13 cellular contexts compared by ENCODE assay signal in the genomic region with DNA sequence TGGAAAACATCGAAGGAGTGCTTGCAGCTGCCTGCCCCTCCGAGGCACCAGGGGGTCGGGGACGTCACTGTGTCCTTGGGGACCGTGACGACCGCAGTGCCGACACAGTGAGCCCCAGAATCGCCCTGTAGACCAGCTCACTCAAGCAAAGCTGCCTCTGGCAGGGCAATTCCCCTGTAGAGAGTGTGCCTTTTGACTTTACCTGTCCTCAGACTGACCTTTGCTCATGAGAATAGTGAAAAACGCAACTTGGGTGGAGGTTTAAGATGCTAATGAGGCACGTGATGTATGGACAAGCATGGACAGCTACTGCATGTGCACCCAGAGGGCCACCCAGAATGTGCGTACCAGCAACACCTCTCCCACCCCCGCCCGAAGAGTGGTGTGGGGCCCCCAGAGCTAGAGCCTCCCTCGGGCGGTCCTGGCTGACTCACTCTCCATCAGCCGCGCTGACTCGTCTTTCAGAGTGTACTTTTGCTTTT.
DNase-seq lines count a peak whose midpoint lies in the region; ATAC-seq, FAIRE-seq and TF ChIP-seq lines count a peak whose summit lies in the region.
"Had no signal": no experiment of that assay in that cellular context is flagged by ENCODE, and none has a peak within 500 bp of the region (broad histone marks: within the 10 kb centered on the region; RNA-seq: fewer than 3 reads in every experiment).

No MANE protein-coding gene starts in this region.

- ATAC-seq in GM21360 (IDR thresholded peaks at IDR 0.05; ENCODE audit: unreplicated experiment): peak; percentile 77
- ATAC-seq in HG03439 (IDR thresholded peaks at IDR 0.05; ENCODE audit: unreplicated experiment): peak; percentile 84
- ATAC-seq in GM21381 (IDR thresholded peaks at IDR 0.05; ENCODE audit: unreplicated experiment): no peak

- H3K27ac Mint-ChIP-seq in T-helper 2 cell treated with Interferon-gamma antibody and Interleukin-4, amounts not matched to agents 5 μg/mL and 100 μg/mL, for 36 hours: no peak overlapping the region
- H3K27ac Mint-ChIP-seq: CD4-positive, alpha-beta T cell had no signal

- H3K36me3 Mint-ChIP-seq in T-helper 2 cell treated with Interferon-gamma antibody and Interleukin-4, amounts not matched to agents 5 μg/mL and 100 μg/mL, for 36 hours (ENCODE audit: low read depth): no peaks in the 10 kb centered on the region

- peak overlapping the region; percentile 78 for H3K27ac ChIP-seq in hepatocyte
- H3K27ac ChIP-seq: SK-N-MC had no signal

- H3K4me3 Mint-ChIP-seq in T-helper 2 cell treated with Interferon-gamma antibody and Interleukin-4, amounts not matched to agents 5 μg/mL and 100 μg/mL, for 36 hours: no peak overlapping the region
- H3K4me3 Mint-ChIP-seq: CD4-positive, alpha-beta T cell had no signal

- no peaks in the 10 kb centered on the region for H4K20me1 ChIP-seq in hepatocyte (ENCODE audit: insufficient read depth, poor library complexity, severe bottlenecking)

- no peaks in the 10 kb centered on the region for H3K9me3 Mint-ChIP-seq in T-helper 2 cell treated with Interferon-gamma antibody and Interleukin-4, amounts not matched to agents 5 μg/mL and 100 μg/mL, for 36 hours
- H3K9me3 Mint-ChIP-seq: CD4-positive, alpha-beta T cell had no signal

- H3K36me3 ChIP-seq in hepatocyte (replicated peaks; ENCODE audit: insufficient read depth, low read depth): no peaks in the 10 kb centered on the region

- H3K4me3 ChIP-seq in GM12865 (ENCODE audit: low read depth, low read length) (peak overlapping the region; percentile 39), hepatocyte (no peak overlapping the region)
- H3K4me3 ChIP-seq: SK-N-MC had no signal

- H3K4me1 ChIP-seq in hepatocyte (ENCODE audit: insufficient read depth): peaks cover 12% of the 10 kb centered on the region

- H3K79me2 ChIP-seq in hepatocyte: no peaks in the 10 kb centered on the region

- no peaks in the 10 kb centered on the region for H3K9me2 ChIP-seq in hepatocyte (replicated peaks; ENCODE audit: insufficient read depth)

- H3K27me3 Mint-ChIP-seq in T-helper 2 cell treated with Interferon-gamma antibody and Interleukin-4, amounts not matched to agents 5 μg/mL and 100 μg/mL, for 36 hours (ENCODE audit: low read depth): no peaks in the 10 kb centered on the region

- no peaks in the 10 kb centered on the region for H3K9me3 ChIP-seq in hepatocyte (ENCODE audit: low read depth)

- no peak overlapping the region for H2AFZ ChIP-seq in hepatocyte

- DNase-seq in GM12865 (ENCODE audit: low read depth) (peak; percentile 48), hepatocyte (ENCODE audit: low spot score) (peak; percentile 76), EL (no peak), urothelium cell line (ENCODE audit: low spot score) (no peak)
- no peak for DNase-seq in T-helper 2 cell treated with Interferon-gamma antibody and Interleukin-4, amounts not matched to agents 5 μg/mL and 100 μg/mL, for 36 hours (ENCODE audit: low spot score)
- DNase-seq: activated T-cell treated with anti-CD3 and anti-CD28 coated beads, Interleukin-2, amount 50 U/mL, for 1 hour; CD4-positive, alpha-beta T cell; cortex of kidney; NCI-H2081 treated with DMSO at 0.1 percent for 48 hours had no signal

- WGBS in hepatocyte (ENCODE audit: low lambda C conversion rate, missing lambda C conversion rate): 56% methylated on average over 19 of the region's 19 CpGs

- FAIRE-seq in urothelium cell line (lab: Jason Lieb, UNC): no peak

- peak overlapping the region; percentile 69 for H3K4me2 ChIP-seq in hepatocyte

- no peaks in the 10 kb centered on the region for H3K27me3 ChIP-seq in hepatocyte

- no peak for TF ChIP-seq CTCF in GM12865 (IDR thresholded peaks at IDR 0.05; ENCODE audit: insufficient read depth, low read depth, low read length, missing control alignments)
- no peak for TF ChIP-seq CTCF in hepatocyte (IDR thresholded peaks at IDR 0.05; ENCODE audit: poor library complexity)

- no peaks in the 10 kb centered on the region for H3K4me1 Mint-ChIP-seq in T-helper 2 cell treated with Interferon-gamma antibody and Interleukin-4, amounts not matched to agents 5 μg/mL and 100 μg/mL, for 36 hours (ENCODE audit: low read depth)

Comparison
In these comparisons a context has a peak if more than half of its experiments do, and no peak if none do; other contexts are left out.
1. DNase-seq: peak in GM12865 (single experiment) and hepatocyte (single experiment); none in T-helper 2 cell treated with Interferon-gamma antibody and Interleukin-4, amounts not matched to agents 5 μg/mL and 100 μg/mL, for 36 hours (single experiment), EL (single experiment) and urothelium cell line (single experiment).